In the genomic region with DNA sequence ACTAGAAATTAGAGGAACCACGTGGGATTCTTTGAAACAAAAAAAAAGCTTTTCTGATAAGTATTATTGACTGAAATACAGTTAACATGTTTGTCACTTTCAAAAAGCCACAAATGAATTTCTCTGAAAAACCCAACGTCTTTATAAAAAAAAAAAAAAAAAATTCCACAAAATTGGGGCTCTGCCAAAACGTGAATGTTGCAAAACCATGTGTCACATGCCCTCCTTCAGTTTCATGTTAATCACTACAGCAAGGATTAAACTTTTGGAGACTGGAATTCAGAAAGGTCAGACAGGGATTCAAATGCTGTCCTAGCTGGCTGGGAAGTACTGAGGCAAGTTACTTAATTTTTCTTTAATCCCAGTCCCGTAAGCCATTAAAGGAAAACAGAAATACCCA, we compare ENCODE assay signal across 8 cellular contexts.
DNase-seq lines count a peak whose midpoint lies in the region; ATAC-seq, FAIRE-seq and TF ChIP-seq lines count a peak whose summit lies in the region.

No MANE protein-coding gene starts in this region.

- no peak for TF ChIP-seq CTCF in OCI-LY7 (conservative IDR thresholded peaks at IDR 0.05; ENCODE audit: low read length)
- no peak for TF ChIP-seq CTCF in coronary artery (IDR thresholded peaks at IDR 0.05)
- TF ChIP-seq CTCF in natural killer cell (IDR thresholded peaks at IDR 0.05) = no peak
- no peak for TF ChIP-seq CTCF in GM10266 (IDR thresholded peaks at IDR 0.05; ENCODE audit: control insufficient read depth, insufficient read depth, low read depth, missing control alignments)

- peaks cover 4% of the 10 kb centered on the region; the same call in 1 of the 2 replicates for H4K20me1 ChIP-seq in OCI-LY7 (ENCODE audit: insufficient read depth, low read length)

- no peaks in the 10 kb centered on the region for H3K36me3 Mint-ChIP-seq in natural killer cell

- CTCF ChIA-PET in OCI-LY7 (lab: Charles Lee; ENCODE audit: unreplicated experiment) = interaction anchor here (1.5 kb wide), 1 partner anchor 17 kb away, joined by 3 read pairs; no protein-coding TSS in a partner anchor

- no peaks in the 10 kb centered on the region for H3K9me3 Mint-ChIP-seq in natural killer cell

- H3K4me1 Mint-ChIP-seq in natural killer cell = peaks cover 79 to 96% of the 10 kb centered on the region in 2 donors

- H3K27ac Mint-ChIP-seq in natural killer cell = peak overlapping the region; percentile 81 to 82

- H3K4me3 ChIP-seq in OCI-LY7 (ENCODE audit: low read depth, low read length, poor library complexity, severe bottlenecking) = no peak overlapping the region
- no peak overlapping the region for H3K4me3 ChIP-seq in coronary artery

- no TSS peak for BruUV-seq in OCI-LY7 (replicated peaks; lab: Mats Ljungman, UMichigan)

- peak in 1 of 3 donors; percentile 6 for ATAC-seq in natural killer cell

- intact Hi-C loops in OCI-LY7 (cut with micrococcal nuclease; ENCODE audit: unreplicated experiment) (no loop called here), natural killer cell (cut with micrococcal nuclease) (no loop called here)

- H3K9me3 ChIP-seq in OCI-LY7 (ENCODE audit: low read length) = no peaks in the 10 kb centered on the region

- H3K27ac ChIP-seq in OCI-LY7 (ENCODE audit: low read depth, low read length, poor library complexity, severe bottlenecking) (no peak overlapping the region), coronary artery (peak overlapping the region; percentile 68 to 73)

- peak; percentile 99 for DNase-seq in COLO829 (ENCODE audit: low spot score)
- DNase-seq in OCI-LY7 (ENCODE audit: low spot score) = no peak
- DNase-seq in coronary artery (ENCODE audit: low spot score) = no peak
- no peak for DNase-seq in natural killer cell
- no peak for DNase-seq in activated effector memory CD4-positive, alpha-beta T cell treated with anti-CD3 and anti-CD28 coated beads, Interleukin-2, amount 50 U/mL, for 16 hours
- no peak for DNase-seq in GM19239 (ENCODE audit: insufficient read length, low spot score)
- DNase-seq in GM10266 (ENCODE audit: extremely low spot score) = no peak
- no peak for DNase-seq in NOMO-1 treated with dmso at 0.1 percent for 144 hours (lab: John Stamatoyannopoulos, UW; ENCODE audit: unreplicated experiment)

- no peaks in the 10 kb centered on the region for H3K9me2 ChIP-seq in OCI-LY7 (ENCODE audit: insufficient read depth, low read length)

- peaks cover 31% of the 10 kb centered on the region for H3K4me1 ChIP-seq in OCI-LY7 (ENCODE audit: insufficient read depth, low read length, poor library complexity, severe bottlenecking)

- POLR2A ChIA-PET in OCI-LY7 (lab: Charles Lee) = interaction anchor here (0.7 kb wide), 3 partner anchors 23 to 509 kb away, joined by 5 to 6 read pairs (median 5); no protein-coding TSS in a partner anchor

- peaks cover 5% of the 10 kb centered on the region; the same call in 1 of the 2 replicates for H3K79me2 ChIP-seq in OCI-LY7 (ENCODE audit: insufficient read depth, low read depth, low read length)

- H3K27me3 Mint-ChIP-seq in natural killer cell (ENCODE audit: low read depth in 2 of 2) = no peaks in the 10 kb centered on the region

- no peak overlapping the region for H2AFZ ChIP-seq in OCI-LY7 (ENCODE audit: low read length)

- peak overlapping the region; percentile 16; the same call in 1 of the 2 replicates for H3K4me2 ChIP-seq in OCI-LY7 (ENCODE audit: low read length)

- no peaks in the 10 kb centered on the region for H3K36me3 ChIP-seq in OCI-LY7 (ENCODE audit: insufficient read depth, low read length)

- no peak for FAIRE-seq in GM19239 (lab: Jason Lieb, UNC)

- peak overlapping the region; percentile 80 for H3K4me3 Mint-ChIP-seq in natural killer cell
